ENCODE assay signal across 9 cellular contexts in genomic region chr9:130327070-130327780, GRCh38.
A peak's percentile ranks its signal among the peaks of the same experiment; 100 is the strongest.
DNase-seq lines count a peak whose midpoint lies in the region; ATAC-seq and TF ChIP-seq lines count a peak whose summit lies in the region.
"Had no signal": no experiment of that assay in that cellular context is flagged by ENCODE, and none has a peak within 500 bp of the region (broad histone marks: within the 10 kb centered on the region; RNA-seq: fewer than 3 reads in every experiment).

No MANE protein-coding gene starts in this region.

- no peak overlapping the region for H4K12ac ChIP-seq in trophoblast cell (ENCODE audit: low read depth, low read length)

- ATAC-seq in DND-41 (ENCODE audit: insufficient read depth, low read depth) (no peak), GM21717 (IDR thresholded peaks at IDR 0.05; ENCODE audit: unreplicated experiment) (no peak), HG03520 (IDR thresholded peaks at IDR 0.05; ENCODE audit: unreplicated experiment) (no peak)

- peak overlapping the region; percentile 1 for H3K4ac ChIP-seq in trophoblast cell (ENCODE audit: low read depth, low read length)

- peak overlapping the region; percentile 27 for H3K18ac ChIP-seq in trophoblast cell (ENCODE audit: low read length)

- H3K36me3 ChIP-seq in DND-41 (ENCODE audit: insufficient read depth, low read length) (no peaks in the 10 kb centered on the region), colonic mucosa (no peaks in the 10 kb centered on the region), trophoblast cell (ENCODE audit: control insufficient read depth in 1 of 2, insufficient read depth in 2 of 2, low read length in 2 of 2) (no peaks in the 10 kb centered on the region)

- H3K27ac ChIP-seq in DND-41 (ENCODE audit: low read length) (no peak overlapping the region), colonic mucosa (peak overlapping the region; percentile 51), trophoblast cell (ENCODE audit: low read depth, low read length) (peak overlapping the region; percentile 76)

- H4K8ac ChIP-seq in trophoblast cell (ENCODE audit: low read depth, low read length) = peak overlapping the region; percentile 7

- no peak overlapping the region for H3K9ac ChIP-seq in DND-41 (ENCODE audit: low read depth, low read length)
- H3K9ac ChIP-seq in colonic mucosa (ENCODE audit: low read depth in 2 of 2, low read length in 2 of 2) = peak overlapping the region; percentile 12 to 35
- no peak overlapping the region for H3K9ac ChIP-seq in trophoblast cell (ENCODE audit: low read length)

- TF ChIP-seq CTCF in DND-41 (IDR thresholded peaks at IDR 0.05; ENCODE audit: borderline replicate concordance, extremely low read depth, low read length, poor library complexity, severe bottlenecking) (peak; percentile 36), colonic mucosa (IDR thresholded peaks at IDR 0.05) (peak; percentile 16)

- no peaks in the 10 kb centered on the region for H4K20me1 ChIP-seq in DND-41 (ENCODE audit: insufficient read depth, low read length)

- intact Hi-C loops in colonic mucosa (cut with DNase I) = no loop called here

- H2AK5ac ChIP-seq in trophoblast cell (ENCODE audit: low read length) = peak overlapping the region; percentile 6

- no peaks in the 10 kb centered on the region for H3K27me3 ChIP-seq in DND-41 (ENCODE audit: insufficient read depth, low read length, poor library complexity)
- H3K27me3 ChIP-seq in colonic mucosa = no peaks in the 10 kb centered on the region
- no peaks in the 10 kb centered on the region for H3K27me3 ChIP-seq in trophoblast cell (ENCODE audit: insufficient read depth, low read length)

- H2AFZ ChIP-seq in DND-41 (ENCODE audit: low read depth, low read length) (no peak overlapping the region), trophoblast cell (ENCODE audit: insufficient read depth, low read length, poor library complexity) (no peak overlapping the region)

- no peak overlapping the region for H3K4me2 ChIP-seq in DND-41 (ENCODE audit: insufficient read depth, low read length)
- peak overlapping the region; percentile 34 for H3K4me2 ChIP-seq in trophoblast cell (ENCODE audit: low read length)

- WGBS in trophoblast cell (ENCODE audit: extremely low coverage, insufficient coverage, insufficient read length) = no CpG with 5 or more reads among the region's 15 CpGs

- H3K79me1 ChIP-seq in trophoblast cell (ENCODE audit: low read length) = peaks cover 22% of the 10 kb centered on the region

- in situ Hi-C loops in KBM-7 (cut with MboI; ENCODE audit: low pct_unique_long_range_greater_than_20kb, low sequenced_read_pairs) = no loop called here

- H3K9me3 ChIP-seq in DND-41 (ENCODE audit: insufficient read depth, low read length, severe bottlenecking) = no peaks in the 10 kb centered on the region
- no peaks in the 10 kb centered on the region for H3K9me3 ChIP-seq in colonic mucosa
- H3K9me3 ChIP-seq in trophoblast cell (ENCODE audit: insufficient read depth, low read depth, low read length) = no peaks in the 10 kb centered on the region

- peak overlapping the region; percentile 3 for H2BK5ac ChIP-seq in trophoblast cell (ENCODE audit: low read depth, low read length, poor library complexity)

- H2BK12ac ChIP-seq in trophoblast cell (ENCODE audit: low read length) = peak overlapping the region; percentile 10

- H3K4me1 ChIP-seq in DND-41 (ENCODE audit: insufficient read depth, low read length) = no peaks in the 10 kb centered on the region
- H3K4me1 ChIP-seq in colonic mucosa = no peaks in the 10 kb centered on the region
- H3K4me1 ChIP-seq in trophoblast cell (ENCODE audit: control insufficient read depth in 1 of 2, insufficient read depth in 2 of 2, low read length in 2 of 2) = peaks cover 46 to 52% of the 10 kb centered on the region in 2 experiments

- no peak overlapping the region for H3K23ac ChIP-seq in trophoblast cell (ENCODE audit: low read length)

- no peak overlapping the region for H3K4me3 ChIP-seq in DND-41 (ENCODE audit: low read depth in 1 of 2, low read length in 2 of 2)
- no peak overlapping the region for H3K4me3 ChIP-seq in colonic mucosa
- no peak overlapping the region for H3K4me3 ChIP-seq in trophoblast cell (ENCODE audit: low read depth, low read length)

- DNase-seq in DND-41 = peak; percentile 11
- peak; percentile 30 for DNase-seq in KBM-7
- DNase-seq in colonic mucosa = no peak
- DNase-seq in trophoblast cell = peak in 1 of 2 donors; percentile 44
- no peak for DNase-seq in NCI-H226
- no peak for DNase-seq in NCI-H146 treated with DMSO at 0.1 percent for 48 hours (lab: John Stamatoyannopoulos, UW; ENCODE audit: unreplicated experiment)
- DNase-seq: KG1 had no signal

- peak overlapping the region; percentile 17 for H3K14ac ChIP-seq in trophoblast cell (ENCODE audit: low read length)

- no peaks in the 10 kb centered on the region for H3K79me2 ChIP-seq in DND-41 (ENCODE audit: insufficient read depth, low read length)
- no peaks in the 10 kb centered on the region for H3K79me2 ChIP-seq in trophoblast cell (ENCODE audit: control insufficient read depth, insufficient read depth, low read length, poor library complexity)

- H4K91ac ChIP-seq in trophoblast cell (ENCODE audit: low read depth, low read length) = peak overlapping the region; percentile 96

- H2BK120ac ChIP-seq in trophoblast cell (ENCODE audit: insufficient read depth, low read length, poor library complexity) = peak overlapping the region; percentile 16

Comparison
In these comparisons a context has a peak if more than half of its experiments do, and no peak if none do; other contexts are left out.
1. DNase-seq: peak in DND-41 (single experiment) and KBM-7 (single experiment); none in colonic mucosa (single experiment), NCI-H226 (single experiment) and NCI-H146 treated with DMSO at 0.1 percent for 48 hours (single experiment).
2. H3K9ac ChIP-seq: peak in colonic mucosa (2 of 2); none in DND-41 (single experiment) and trophoblast cell (single experiment).